ENCODE assay signal across 17 cellular contexts in the genomic region with DNA sequence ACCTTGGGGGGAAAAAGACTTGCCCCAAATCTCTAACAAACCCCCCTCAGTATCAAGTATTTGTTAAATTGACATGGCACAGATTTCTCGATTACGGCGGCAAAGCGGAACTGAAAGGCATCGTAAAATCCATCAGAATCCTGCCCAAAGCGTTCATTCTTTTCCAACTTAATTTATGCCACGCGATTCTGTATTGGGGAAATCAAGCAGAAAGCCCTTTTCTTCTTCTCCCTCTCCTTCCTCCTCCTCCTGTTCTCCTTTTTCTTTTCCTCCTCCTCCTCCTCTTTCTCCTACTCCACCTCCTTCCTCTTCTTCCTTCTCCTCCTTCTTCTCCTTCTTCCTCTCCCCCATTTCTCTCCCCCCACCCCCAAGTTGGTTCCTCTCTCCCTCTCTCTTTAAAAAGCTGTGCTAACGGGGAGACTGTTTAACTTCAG. TPM values are rescaled to one million over a fixed set of nuclear protein-coding genes. Genes with fewer than 3 reads are reported as not detected.
A peak's percentile ranks its signal among the peaks of the same experiment; 100 is the strongest.
DNase-seq lines count a peak whose midpoint lies in the region; ATAC-seq and TF ChIP-seq lines count a peak whose summit lies in the region.
"Had no signal": no experiment of that assay in that cellular context is flagged by ENCODE, and none has a peak within 500 bp of the region (broad histone marks: within the 10 kb centered on the region; RNA-seq: fewer than 3 reads in every experiment).

No MANE protein-coding gene starts in this region.

- H3K27ac ChIP-seq in ascending aorta (no peak overlapping the region), layer of hippocampus (ENCODE audit: low read depth, low read length) (peak overlapping the region; percentile 88), substantia nigra (ENCODE audit: low read depth, low read length, poor library complexity, severe bottlenecking) (peak overlapping the region; percentile 96)

- peak overlapping the region; percentile 44 for H3K27ac Mint-ChIP-seq in T-helper 2 cell treated with Interferon-gamma antibody and Interleukin-4, amounts not matched to agents 5 μg/mL and 100 μg/mL, for 36 hours
- H3K27ac Mint-ChIP-seq: activated T-helper 2 cell treated with anti-CD3 and anti-CD28 coated beads, Interferon-gamma antibody, Interleukin-2, Interleukin-4, amounts not matched to agents 10 μg/mL and 5 μg/mL and 100 μg/mL, durations not matched to agents 14 hours and 24 hours and 36 hours; effector memory CD8-positive, alpha-beta T cell; T-helper 1 cell treated with Interleukin-12 subunit alpha and Interleukin-12 subunit beta and Interleukin-4 antibody, amounts not matched to agents 30 μg/mL and 1 μg/mL, for 36 hours had no signal

- no peaks in the 10 kb centered on the region for H3K36me3 ChIP-seq in ascending aorta

- peaks cover 1% of the 10 kb centered on the region for H3K36me3 Mint-ChIP-seq in T-helper 2 cell treated with Interferon-gamma antibody and Interleukin-4, amounts not matched to agents 5 μg/mL and 100 μg/mL, for 36 hours (ENCODE audit: low read depth)

- peaks cover 68% of the 10 kb centered on the region for H3K27me3 Mint-ChIP-seq in T-helper 2 cell treated with Interferon-gamma antibody and Interleukin-4, amounts not matched to agents 5 μg/mL and 100 μg/mL, for 36 hours (ENCODE audit: low read depth)

- intact Hi-C loops in ascending aorta (cut with DNase I) = loop anchor here (5.0 kb wide), 1 partner anchor 126 kb away; no protein-coding TSS in a partner anchor

- ATAC-seq in GM19467 (IDR thresholded peaks at IDR 0.05; ENCODE audit: unreplicated experiment) = no peak
- ATAC-seq: effector memory CD8-positive, alpha-beta T cell had no signal

- H3K27me3 ChIP-seq in ascending aorta (peaks cover 42% of the 10 kb centered on the region), layer of hippocampus (ENCODE audit: control insufficient read depth, insufficient read depth, low read length) (peaks cover 9% of the 10 kb centered on the region)

- no peak for TF ChIP-seq CTCF in ascending aorta (IDR thresholded peaks at IDR 0.05)

- no peak overlapping the region for H3K4me3 Mint-ChIP-seq in T-helper 2 cell treated with Interferon-gamma antibody and Interleukin-4, amounts not matched to agents 5 μg/mL and 100 μg/mL, for 36 hours
- H3K4me3 Mint-ChIP-seq: T-helper 1 cell treated with Interleukin-12 subunit alpha and Interleukin-12 subunit beta and Interleukin-4 antibody, amounts not matched to agents 30 μg/mL and 1 μg/mL, for 36 hours had no signal

- peak overlapping the region; percentile 27 to 85 for H3K4me3 ChIP-seq in ascending aorta

- H3K4me1 ChIP-seq in ascending aorta = peaks cover 18 to 51% of the 10 kb centered on the region in 2 donors

- no peaks in the 10 kb centered on the region for H3K9me3 Mint-ChIP-seq in T-helper 2 cell treated with Interferon-gamma antibody and Interleukin-4, amounts not matched to agents 5 μg/mL and 100 μg/mL, for 36 hours
- H3K9me3 Mint-ChIP-seq: activated T-helper 2 cell treated with anti-CD3 and anti-CD28 coated beads, Interferon-gamma antibody, Interleukin-2, Interleukin-4, amounts not matched to agents 10 μg/mL and 5 μg/mL and 100 μg/mL, durations not matched to agents 14 hours and 24 hours and 36 hours; effector memory CD8-positive, alpha-beta T cell; T-helper 1 cell treated with Interleukin-12 subunit alpha and Interleukin-12 subunit beta and Interleukin-4 antibody, amounts not matched to agents 30 μg/mL and 1 μg/mL, for 36 hours had no signal

- H3K9me3 ChIP-seq in ascending aorta = no peaks in the 10 kb centered on the region

- H3K4me1 Mint-ChIP-seq in T-helper 2 cell treated with Interferon-gamma antibody and Interleukin-4, amounts not matched to agents 5 μg/mL and 100 μg/mL, for 36 hours (ENCODE audit: low read depth) = peaks cover 26% of the 10 kb centered on the region

- no peak for DNase-seq in T-helper 2 cell treated with Interferon-gamma antibody and Interleukin-4, amounts not matched to agents 5 μg/mL and 100 μg/mL, for 36 hours (ENCODE audit: low spot score)
- no peak for DNase-seq in T-helper 2 cell
- DNase-seq in ascending aorta (ENCODE audit: low spot score in 2 of 2) = peak in 1 of 2 donors; percentile 42
- no peak for DNase-seq in substantia nigra (lab: John Stamatoyannopoulos, UW)
- DNase-seq in NCI-H1105 treated with DMSO at 0.1 percent for 48 hours (lab: John Stamatoyannopoulos, UW) = no peak
- DNase-seq in NCI-H446 treated with DMSO at 0.1 percent for 48 hours (lab: John Stamatoyannopoulos, UW) = no peak
- DNase-seq: activated CD4-positive, alpha-beta T cell treated with anti-CD3 and anti-CD28 coated beads, Interleukin-2, amount 50 U/mL, for 1 hour; Calu3; effector memory CD8-positive, alpha-beta T cell; foreskin melanocyte; Karpas-422; NCI-H2029 treated with DMSO at 0.1 percent for 48 hours; RPMI8226 had no signal

RNA-seq across cellular contexts. Expression of a gene that starts 2.5 kb away (rescaled TPM):
- 16.5 TPM for total RNA-seq in ascending aorta
- total RNA-seq: activated T-helper 2 cell treated with anti-CD3 and anti-CD28 coated beads, Interferon-gamma antibody, Interleukin-2, Interleukin-4, amounts not matched to agents 10 μg/mL and 5 μg/mL and 100 μg/mL, durations not matched to agents 14 hours and 24 hours and 36 hours had no signal

RNA-seq across cellular contexts. Expression of a gene that starts 13.1 kb away (rescaled TPM):
- 9.9 TPM for total RNA-seq in ascending aorta

Comparison
In these comparisons a context has a peak if more than half of its experiments do, and no peak if none do; other contexts are left out.
1. H3K27ac ChIP-seq: peak in layer of hippocampus (single experiment) and substantia nigra (single experiment); none in ascending aorta (0 of 2).